In the genomic region with DNA sequence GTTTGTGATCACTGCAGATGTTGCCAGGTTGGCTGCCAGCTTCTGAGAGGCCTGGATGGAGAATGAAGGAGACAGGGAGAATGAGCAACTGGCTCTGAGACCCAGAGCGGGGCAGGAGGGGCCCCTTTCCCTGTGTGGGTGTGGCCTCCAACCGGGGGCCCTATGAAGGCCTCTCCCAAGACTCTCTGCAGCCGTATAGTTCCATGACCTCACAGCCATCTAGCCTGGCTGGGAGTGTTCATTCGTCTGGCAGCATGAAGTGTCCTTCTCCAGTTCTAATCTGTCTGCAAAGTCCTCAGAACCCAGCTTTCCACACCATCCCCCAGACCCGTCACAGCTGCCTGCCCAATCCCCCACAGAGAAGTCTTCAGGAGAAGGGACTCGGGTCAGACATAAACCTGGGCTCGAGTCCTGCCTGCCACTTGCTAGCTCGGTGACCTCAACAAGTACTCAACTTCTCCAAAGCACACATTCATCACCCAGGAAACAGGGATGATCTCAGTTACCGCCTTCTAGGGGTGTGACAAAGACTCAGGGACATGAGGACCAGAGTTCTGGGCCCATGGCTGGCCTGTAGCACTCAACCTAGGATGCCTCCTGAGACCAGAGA, we compare ENCODE assay signal across 29 cellular contexts.
"Had no signal": no experiment of that assay in that cellular context is flagged by ENCODE, and none has a peak within 500 bp of the region (broad histone marks: within the 10 kb centered on the region; RNA-seq: fewer than 3 reads in every experiment).

No MANE protein-coding gene starts in this region.

- H3K27ac Mint-ChIP-seq: activated CD4-positive, alpha-beta T cell treated with anti-CD3 and anti-CD28 coated beads for 36 hours; activated CD8-positive, alpha-beta memory T cell treated with anti-CD3 and anti-CD28 coated beads, Interleukin-2, amount 10 ng/mL, durations not matched to agents 7 days and 5 days; activated CD8-positive, alpha-beta T cell treated with anti-CD3 and anti-CD28 coated beads, Interleukin-2, amount 10 ng/mL, durations not matched to agents 7 days and 5 days; activated naive CD4-positive, alpha-beta T cell treated with anti-CD3 and anti-CD28 coated beads, Interleukin-2, amount 50 U/mL, for 24 hours; activated naive CD8-positive, alpha-beta T cell treated with anti-CD3 and anti-CD28 coated beads, Interleukin-2, amount 50 U/mL, for 24 hours; activated T-helper 2 cell treated with anti-CD3 and anti-CD28 coated beads, Interferon-gamma antibody, Interleukin-2, Interleukin-4, amounts not matched to agents 10 μg/mL and 5 μg/mL and 100 μg/mL, durations not matched to agents 14 hours and 24 hours and 36 hours; memory B cell; natural killer cell treated with Interleukin-12 subunit alpha and Interleukin-12 subunit beta and Interleukin-15 and Interleukin-18, amount 100 ng/mL, for 72 hours had no signal

- H3K27me3 Mint-ChIP-seq: activated CD4-positive, alpha-beta T cell treated with anti-CD3 and anti-CD28 coated beads for 36 hours; activated naive CD8-positive, alpha-beta T cell treated with anti-CD3 and anti-CD28 coated beads, Interleukin-2, amount 50 U/mL, for 24 hours had no signal

- H3K9me3 ChIP-seq: gastrocnemius medialis, pancreas, prostate gland, testis, upper lobe of right lung had no signal

- DNase-seq: activated CD4-positive, alpha-beta T cell treated with anti-CD3 and anti-CD28 coated beads for 36 hours; activated CD4-positive, CD25-positive, alpha-beta regulatory T cell; activated CD8-positive, alpha-beta memory T cell treated with anti-CD3 and anti-CD28 coated beads, Interleukin-2, amount 10 ng/mL, durations not matched to agents 7 days and 5 days; activated CD8-positive, alpha-beta T cell treated with anti-CD3 and anti-CD28 coated beads, Interleukin-2, amount 10 ng/mL, durations not matched to agents 7 days and 5 days; activated naive CD8-positive, alpha-beta T cell treated with anti-CD3 and anti-CD28 coated beads, Interleukin-2, amount 50 U/mL, for 24 hours; activated T-cell treated with anti-CD3 and anti-CD28 coated beads, Interleukin-2, amount 50 U/mL, for 48 hours; amygdala; dermis blood vessel endothelial cell; effector CD8-positive, alpha-beta T cell; gastrocnemius medialis; glutamatergic neuron; left cardiac atrium; pancreas; retina; stimulated activated CD4-positive, alpha-beta T cell treated with anti-CD3 and anti-CD28 coated beads, Interleukin-15, amount 100 ng/mL, for 24 hours; stimulated activated CD4-positive, alpha-beta T cell treated with anti-CD3 and anti-CD28 coated beads, Interleukin-2, amount 100 ng/mL, for 24 hours; stimulated activated naive CD4-positive, alpha-beta T cell; testis; upper lobe of right lung had no signal

- H3K4me3 ChIP-seq: gastrocnemius medialis, pancreas, prostate gland, testis, upper lobe of right lung had no signal

- H3K4me3 Mint-ChIP-seq: activated CD4-positive, alpha-beta T cell treated with anti-CD3 and anti-CD28 coated beads for 36 hours; activated CD8-positive, alpha-beta memory T cell treated with anti-CD3 and anti-CD28 coated beads, Interleukin-2, amount 10 ng/mL, durations not matched to agents 7 days and 5 days; activated CD8-positive, alpha-beta T cell treated with anti-CD3 and anti-CD28 coated beads, Interleukin-2, amount 10 ng/mL, durations not matched to agents 7 days and 5 days; activated naive CD4-positive, alpha-beta T cell treated with anti-CD3 and anti-CD28 coated beads, Interleukin-2, amount 50 U/mL, for 24 hours; activated naive CD8-positive, alpha-beta T cell treated with anti-CD3 and anti-CD28 coated beads, Interleukin-2, amount 50 U/mL, for 24 hours; memory B cell; natural killer cell treated with Interleukin-12 subunit alpha and Interleukin-12 subunit beta and Interleukin-15 and Interleukin-18, amount 100 ng/mL, for 72 hours had no signal

- H3K36me3 Mint-ChIP-seq: activated CD8-positive, alpha-beta memory T cell treated with anti-CD3 and anti-CD28 coated beads, Interleukin-2, amount 10 ng/mL, durations not matched to agents 7 days and 5 days; activated naive CD4-positive, alpha-beta T cell treated with anti-CD3 and anti-CD28 coated beads, Interleukin-2, amount 50 U/mL, for 24 hours; memory B cell; natural killer cell treated with Interleukin-12 subunit alpha and Interleukin-12 subunit beta and Interleukin-15 and Interleukin-18, amount 100 ng/mL, for 72 hours had no signal

- H3K4me1 ChIP-seq: gastrocnemius medialis, pancreas, prostate gland, testis, upper lobe of right lung had no signal

- H3K27me3 ChIP-seq: gastrocnemius medialis, pancreas, testis, upper lobe of right lung had no signal

- H3K27ac ChIP-seq: epithelial cell of prostate, gastrocnemius medialis, pancreas, prostate gland, testis, upper lobe of right lung had no signal

- FAIRE-seq: bronchial epithelial cell, colon, endometrium, keratinocyte, pancreas had no signal

- H3K4me1 Mint-ChIP-seq: activated CD4-positive, alpha-beta T cell treated with anti-CD3 and anti-CD28 coated beads for 36 hours; activated CD8-positive, alpha-beta memory T cell treated with anti-CD3 and anti-CD28 coated beads, Interleukin-2, amount 10 ng/mL, durations not matched to agents 7 days and 5 days; activated naive CD4-positive, alpha-beta T cell treated with anti-CD3 and anti-CD28 coated beads, Interleukin-2, amount 50 U/mL, for 24 hours; activated naive CD8-positive, alpha-beta T cell treated with anti-CD3 and anti-CD28 coated beads, Interleukin-2, amount 50 U/mL, for 24 hours; memory B cell had no signal

- H3K9me3 Mint-ChIP-seq: activated naive CD4-positive, alpha-beta T cell treated with anti-CD3 and anti-CD28 coated beads, Interleukin-2, amount 50 U/mL, for 24 hours had no signal

- ATAC-seq: activated CD4-positive, alpha-beta T cell treated with anti-CD3 and anti-CD28 coated beads for 36 hours; activated CD8-positive, alpha-beta memory T cell treated with anti-CD3 and anti-CD28 coated beads, Interleukin-2, amount 10 ng/mL, durations not matched to agents 7 days and 5 days; activated CD8-positive, alpha-beta T cell treated with anti-CD3 and anti-CD28 coated beads, Interleukin-2, amount 10 ng/mL, durations not matched to agents 7 days and 5 days; activated naive CD8-positive, alpha-beta T cell treated with anti-CD3 and anti-CD28 coated beads, Interleukin-2, amount 50 U/mL, for 24 hours; gastrocnemius medialis; pancreas had no signal

- H3K36me3 ChIP-seq: gastrocnemius medialis, pancreas, prostate gland, upper lobe of right lung had no signal
